1 cellular context compared by ENCODE assay signal in genomic region chr2:62642429-62643099, GRCh38.
TF ChIP-seq lines count a peak whose summit lies in the region.

No MANE protein-coding gene starts in this region.

TF ChIP-seq in HepG2, 621 proteins besides CTCF, POLR2A, EP300 and RAD21 (continued from another document and continues in another):
- TF ChIP-seq, protein P1, sequence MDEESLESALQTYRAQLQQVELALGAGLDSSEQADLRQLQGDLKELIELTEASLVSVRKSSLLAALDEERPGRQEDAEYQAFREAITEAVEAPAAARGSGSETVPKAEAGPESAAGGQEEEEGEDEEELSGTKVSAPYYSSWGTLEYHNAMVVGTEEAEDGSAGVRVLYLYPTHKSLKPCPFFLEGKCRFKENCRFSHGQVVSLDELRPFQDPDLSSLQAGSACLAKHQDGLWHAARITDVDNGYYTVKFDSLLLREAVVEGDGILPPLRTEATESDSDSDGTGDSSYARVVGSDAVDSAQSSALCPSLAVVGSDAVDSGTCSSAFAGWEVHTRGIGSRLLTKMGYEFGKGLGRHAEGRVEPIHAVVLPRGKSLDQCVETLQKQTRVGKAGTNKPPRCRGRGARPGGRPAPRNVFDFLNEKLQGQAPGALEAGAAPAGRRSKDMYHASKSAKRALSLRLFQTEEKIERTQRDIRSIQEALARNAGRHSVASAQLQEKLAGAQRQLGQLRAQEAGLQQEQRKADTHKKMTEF (CRISPR knock-in tag; IDR thresholded peaks at IDR 0.05) = peak; percentile 90
- no peak for TF ChIP-seq PHF8 (CRISPR knock-in tag; IDR thresholded peaks at IDR 0.05)
- TF ChIP-seq MATR3 (CRISPR knock-in tag; IDR thresholded peaks at IDR 0.05) = no peak
- no peak for TF ChIP-seq E2F5 (CRISPR knock-in tag; conservative IDR thresholded peaks at IDR 0.05)
- TF ChIP-seq RXRB (CRISPR knock-in tag; IDR thresholded peaks at IDR 0.05; ENCODE audit: borderline replicate concordance) = peak; percentile 97
- TF ChIP-seq KMT2A (CRISPR knock-in tag; IDR thresholded peaks at IDR 0.05) = no peak
- TF ChIP-seq ZBTB4 (CRISPR knock-in tag; IDR thresholded peaks at IDR 0.05; ENCODE audit: borderline replicate concordance) = no peak
- no peak for TF ChIP-seq ZNF749 (CRISPR knock-in tag; IDR thresholded peaks at IDR 0.05; ENCODE audit: borderline replicate concordance)
- no peak for TF ChIP-seq MTA1 (CRISPR knock-in tag; IDR thresholded peaks at IDR 0.05; ENCODE audit: borderline replicate concordance)
- TF ChIP-seq ZNF567 (CRISPR knock-in tag; IDR thresholded peaks at IDR 0.05; ENCODE audit: borderline replicate concordance) = no peak
- TF ChIP-seq LCORL (IDR thresholded peaks at IDR 0.05) = 0 out of 2 replicates have a peak, but pooled peaks have one; percentile 29
- TF ChIP-seq LCORL (CRISPR knock-in tag; IDR thresholded peaks at IDR 0.05) = peak; percentile 83
- TF ChIP-seq HINFP (CRISPR knock-in tag; IDR thresholded peaks at IDR 0.05; ENCODE audit: low read depth) = no peak
- peak; percentile 28 to 72; a peak in 2 of 4 replicates for TF ChIP-seq HMGXB4 (CRISPR knock-in tag; IDR thresholded peaks at IDR 0.05; ENCODE audit: borderline replicate concordance in 1 of 2, low read depth in 1 of 2)
- peak; percentile 72; the same call in 1 of the 2 replicates for TF ChIP-seq ZNF205 (CRISPR knock-in tag; IDR thresholded peaks at IDR 0.05)
- no peak for TF ChIP-seq KDM5A (IDR thresholded peaks at IDR 0.05; ENCODE audit: borderline replicate concordance, low read length)
- 0 out of 2 replicates have a peak, but pooled peaks have one; percentile 36 for TF ChIP-seq KDM4B (CRISPR knock-in tag; IDR thresholded peaks at IDR 0.05)
- TF ChIP-seq ZBTB7B (CRISPR knock-in tag; IDR thresholded peaks at IDR 0.05) = peak; percentile 45; the same call in 1 of the 2 replicates
- no peak for TF ChIP-seq ZNF562 (CRISPR knock-in tag; IDR thresholded peaks at IDR 0.05; ENCODE audit: borderline replicate concordance)
- no peak for TF ChIP-seq ATAD3A (CRISPR knock-in tag; IDR thresholded peaks at IDR 0.05)
- peak; percentile 82 for TF ChIP-seq NFKBIZ (CRISPR knock-in tag; IDR thresholded peaks at IDR 0.05)
- no peak for TF ChIP-seq HNRNPUL1 (IDR thresholded peaks at IDR 0.05; ENCODE audit: low read depth, low read length)
- TF ChIP-seq ZNF607 (CRISPR knock-in tag; IDR thresholded peaks at IDR 0.05; ENCODE audit: borderline replicate concordance) = peak; percentile 55; the same call in 1 of the 2 replicates
- peak; percentile 91 for TF ChIP-seq ISL2 (CRISPR knock-in tag; IDR thresholded peaks at IDR 0.05)
- no peak for TF ChIP-seq DR1 (CRISPR knock-in tag; IDR thresholded peaks at IDR 0.05)
- no peak for TF ChIP-seq ZNF20 (CRISPR knock-in tag; IDR thresholded peaks at IDR 0.05)
- no peak for TF ChIP-seq SMAD1 (CRISPR knock-in tag; IDR thresholded peaks at IDR 0.05; ENCODE audit: borderline replicate concordance, low read depth)
- peak; percentile 95 for TF ChIP-seq AHDC1 (CRISPR knock-in tag; IDR thresholded peaks at IDR 0.05; ENCODE audit: borderline replicate concordance)
- TF ChIP-seq HDAC6 (IDR thresholded peaks at IDR 0.05; ENCODE audit: low read depth, low read length) = no peak
- no peak for TF ChIP-seq ZFP37 (CRISPR knock-in tag; IDR thresholded peaks at IDR 0.05; ENCODE audit: borderline replicate concordance)
- no peak for TF ChIP-seq ZNF737 (CRISPR knock-in tag; IDR thresholded peaks at IDR 0.05; ENCODE audit: borderline replicate concordance)
- no peak for TF ChIP-seq ZNF143 (CRISPR knock-in tag; IDR thresholded peaks at IDR 0.05)
- TF ChIP-seq, protein P2, sequence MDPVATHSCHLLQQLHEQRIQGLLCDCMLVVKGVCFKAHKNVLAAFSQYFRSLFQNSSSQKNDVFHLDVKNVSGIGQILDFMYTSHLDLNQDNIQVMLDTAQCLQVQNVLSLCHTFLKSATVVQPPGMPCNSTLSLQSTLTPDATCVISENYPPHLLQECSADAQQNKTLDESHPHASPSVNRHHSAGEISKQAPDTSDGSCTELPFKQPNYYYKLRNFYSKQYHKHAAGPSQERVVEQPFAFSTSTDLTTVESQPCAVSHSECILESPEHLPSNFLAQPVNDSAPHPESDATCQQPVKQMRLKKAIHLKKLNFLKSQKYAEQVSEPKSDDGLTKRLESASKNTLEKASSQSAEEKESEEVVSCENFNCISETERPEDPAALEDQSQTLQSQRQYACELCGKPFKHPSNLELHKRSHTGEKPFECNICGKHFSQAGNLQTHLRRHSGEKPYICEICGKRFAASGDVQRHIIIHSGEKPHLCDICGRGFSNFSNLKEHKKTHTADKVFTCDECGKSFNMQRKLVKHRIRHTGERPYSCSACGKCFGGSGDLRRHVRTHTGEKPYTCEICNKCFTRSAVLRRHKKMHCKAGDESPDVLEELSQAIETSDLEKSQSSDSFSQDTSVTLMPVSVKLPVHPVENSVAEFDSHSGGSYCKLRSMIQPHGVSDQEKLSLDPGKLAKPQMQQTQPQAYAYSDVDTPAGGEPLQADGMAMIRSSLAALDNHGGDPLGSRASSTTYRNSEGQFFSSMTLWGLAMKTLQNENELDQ (CRISPR knock-in tag; IDR thresholded peaks at IDR 0.05; ENCODE audit: borderline replicate concordance) = no peak
- no peak for TF ChIP-seq ZBTB2 (CRISPR knock-in tag; IDR thresholded peaks at IDR 0.05; ENCODE audit: low read depth)
- TF ChIP-seq ATF1 (CRISPR knock-in tag; IDR thresholded peaks at IDR 0.05) = peak; percentile 73
